In genomic region chr22:17954860-17955587, GRCh38 we compare ENCODE assay signal across 2 cellular contexts.
TF ChIP-seq lines count a peak whose summit lies in the region.

No MANE protein-coding gene starts in this region.

TF ChIP-seq in WTC11, 78 proteins besides CTCF, POLR2A, EP300 and RAD21 (continued from another document):
- TF ChIP-seq CDX4 (CRISPR knock-in tag; IDR thresholded peaks at IDR 0.05; ENCODE audit: borderline replicate concordance), result no peak
- TF ChIP-seq JUN (CRISPR knock-in tag; IDR thresholded peaks at IDR 0.05), result no peak
- TF ChIP-seq ZNF423 (CRISPR knock-in tag; IDR thresholded peaks at IDR 0.05), result no peak
- no peak for TF ChIP-seq AR (CRISPR knock-in tag; IDR thresholded peaks at IDR 0.05)
- TF ChIP-seq FOXP1 (CRISPR knock-in tag; IDR thresholded peaks at IDR 0.05; ENCODE audit: borderline replicate concordance), result no peak
- TF ChIP-seq OVOL2 (CRISPR knock-in tag; IDR thresholded peaks at IDR 0.05; ENCODE audit: borderline replicate concordance), result no peak
- no peak for TF ChIP-seq E2F5 (CRISPR knock-in tag; IDR thresholded peaks at IDR 0.05)
- TF ChIP-seq ESRRA (CRISPR knock-in tag; IDR thresholded peaks at IDR 0.05; ENCODE audit: borderline replicate concordance), result no peak

TF ChIP-seq in liver, 16 proteins besides CTCF, POLR2A, EP300 and RAD21 (continued from another document):
- TF ChIP-seq HNF4G (IDR thresholded peaks at IDR 0.05), result no peak
- TF ChIP-seq RXRA (IDR thresholded peaks at IDR 0.05), result no peak
- no peak for TF ChIP-seq SP1 (IDR thresholded peaks at IDR 0.05)
- no peak for TF ChIP-seq ATF3 (IDR thresholded peaks at IDR 0.05)
- no peak for TF ChIP-seq REST (IDR thresholded peaks at IDR 0.05)
- no peak for TF ChIP-seq FOXA1 (IDR thresholded peaks at IDR 0.05)
- no peak for TF ChIP-seq EGR1 (IDR thresholded peaks at IDR 0.05; ENCODE audit: low read depth in 2 of 2)
- TF ChIP-seq GABPA (IDR thresholded peaks at IDR 0.05 in 1 of 2, conservative IDR thresholded peaks at IDR 0.05 in 1 of 2), result no peak
- TF ChIP-seq NR2F2 (IDR thresholded peaks at IDR 0.05), result no peak
- no peak for TF ChIP-seq MAX (IDR thresholded peaks at IDR 0.05)
- TF ChIP-seq HNF4A (conservative IDR thresholded peaks at IDR 0.05), result no peak
